16 cellular contexts compared by ENCODE assay signal in the genomic region with DNA sequence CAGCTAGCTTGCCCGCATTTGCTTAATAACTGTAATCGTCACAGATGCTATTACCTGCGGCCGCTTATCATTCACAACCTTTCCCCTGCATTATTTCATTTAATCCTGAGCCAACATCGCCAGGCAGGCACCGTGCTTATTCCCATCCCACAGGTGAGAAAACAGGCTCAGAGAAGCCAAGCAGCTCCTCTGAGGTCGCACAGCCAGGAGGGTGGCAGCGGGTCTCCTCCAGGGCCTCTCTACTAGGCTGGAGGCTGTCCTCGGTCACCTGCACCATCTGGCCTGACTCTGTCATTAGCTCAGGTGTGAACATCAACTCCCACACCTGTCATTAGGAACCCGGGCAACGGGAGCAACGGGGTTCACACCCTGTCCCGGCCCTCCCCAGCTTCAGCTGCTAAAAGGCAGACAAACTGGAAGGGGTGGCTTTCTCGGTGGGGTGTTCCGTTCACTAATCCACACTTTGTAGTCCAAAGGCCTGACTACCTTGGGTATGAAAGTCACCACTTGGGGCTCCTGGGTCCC. TPM values are rescaled to one million over a fixed set of nuclear protein-coding genes. Genes with fewer than 3 reads are reported as not detected.
"Had no signal": no experiment of that assay in that cellular context is flagged by ENCODE, and none has a peak within 500 bp of the region (broad histone marks: within the 10 kb centered on the region; RNA-seq: fewer than 3 reads in every experiment).

No MANE protein-coding gene starts in this region.

- H3K4me3 Mint-ChIP-seq: activated CD4-positive, alpha-beta memory T cell treated with anti-CD3 and anti-CD28 coated beads for 36 hours; activated T-helper 1 cell treated with anti-CD3 and anti-CD28 coated beads, Interleukin-12 subunit alpha, Interleukin-12 subunit beta, Interleukin-2, Interleukin-4 antibody, amounts not matched to agents 30 ng/mL and 10 ng/mL and 1 ng/mL, durations not matched to agents 14 hours and 24 hours and 36 hours; stimulated activated naive CD8-positive, alpha-beta T cell treated with anti-CD3 and anti-CD28 coated beads, Interleukin-15, Interleukin-2, amounts not matched to agents 100 ng/mL and 50 ng/mL, for 24 hours had no signal

- H3K27ac ChIP-seq: testis had no signal

- H3K9me3 ChIP-seq: testis had no signal

- H3K36me3 Mint-ChIP-seq: activated CD4-positive, alpha-beta memory T cell treated with anti-CD3 and anti-CD28 coated beads for 36 hours; activated naive CD4-positive, alpha-beta T cell treated with anti-CD3 and anti-CD28 coated beads, Interleukin-2, amount 50 U/mL, for 72 hours had no signal

- H3K27me3 ChIP-seq: testis had no signal

- ATAC-seq: activated naive CD4-positive, alpha-beta T cell treated with anti-CD3 and anti-CD28 coated beads, Interleukin-2, amount 50 U/mL, for 72 hours had no signal

- H3K27ac Mint-ChIP-seq: activated CD4-positive, alpha-beta memory T cell treated with anti-CD3 and anti-CD28 coated beads for 36 hours; activated naive CD4-positive, alpha-beta T cell treated with anti-CD3 and anti-CD28 coated beads, Interleukin-2, amount 50 U/mL, for 72 hours; activated T-helper 1 cell treated with anti-CD3 and anti-CD28 coated beads, Interleukin-12 subunit alpha, Interleukin-12 subunit beta, Interleukin-2, Interleukin-4 antibody, amounts not matched to agents 30 ng/mL and 10 ng/mL and 1 ng/mL, durations not matched to agents 14 hours and 24 hours and 36 hours; stimulated activated naive CD8-positive, alpha-beta T cell treated with anti-CD3 and anti-CD28 coated beads, Interleukin-15, Interleukin-2, amounts not matched to agents 100 ng/mL and 50 ng/mL, for 24 hours had no signal

- H3K4me3 ChIP-seq: testis had no signal

- H3K9me3 Mint-ChIP-seq: activated CD4-positive, alpha-beta memory T cell treated with anti-CD3 and anti-CD28 coated beads for 36 hours; activated naive CD4-positive, alpha-beta T cell treated with anti-CD3 and anti-CD28 coated beads, Interleukin-2, amount 50 U/mL, for 72 hours; stimulated activated naive CD8-positive, alpha-beta T cell treated with anti-CD3 and anti-CD28 coated beads, Interleukin-15, Interleukin-2, amounts not matched to agents 100 ng/mL and 50 ng/mL, for 24 hours had no signal

- FAIRE-seq: keratinocyte, TTC549 had no signal

- DNase-seq: activated CD4-positive, alpha-beta memory T cell treated with anti-CD3 and anti-CD28 coated beads for 36 hours; activated CD4-positive, alpha-beta T cell treated with anti-CD3 and anti-CD28 coated beads for 4 hours; activated gamma-delta T cell treated with Interleukin-2 at 50 U/mL for 16 hours; activated T-cell treated with anti-CD3 and anti-CD28 coated beads for 4 hours; dermis blood vessel endothelial cell; foreskin fibroblast; testis had no signal

RNA-seq across cellular contexts. Expression of gene PPL, which starts 3.0 kb away (rescaled TPM):
- total RNA-seq: activated naive CD4-positive, alpha-beta T cell treated with anti-CD3 and anti-CD28 coated beads, Interleukin-2, amount 50 U/mL, for 72 hours; activated T-helper 1 cell treated with anti-CD3 and anti-CD28 coated beads, Interleukin-12 subunit alpha, Interleukin-12 subunit beta, Interleukin-2, Interleukin-4 antibody, amounts not matched to agents 30 ng/mL and 10 ng/mL and 1 ng/mL, durations not matched to agents 14 hours and 24 hours and 36 hours; mononuclear cell; T-helper 2 cell treated with Interferon-gamma antibody and Interleukin-4, amounts not matched to agents 100 ng/mL and 5 ng/mL, for 36 hours had no signal

RNA-seq across cellular contexts. Expression of gene SEC14L5, which starts 24.2 kb away (rescaled TPM):
- total RNA-seq: activated T-helper 1 cell treated with anti-CD3 and anti-CD28 coated beads, Interleukin-12 subunit alpha, Interleukin-12 subunit beta, Interleukin-2, Interleukin-4 antibody, amounts not matched to agents 30 ng/mL and 10 ng/mL and 1 ng/mL, durations not matched to agents 14 hours and 24 hours and 36 hours; dermis blood vessel endothelial cell; glomerular endothelial cell; T-helper 2 cell treated with Interferon-gamma antibody and Interleukin-4, amounts not matched to agents 100 ng/mL and 5 ng/mL, for 36 hours; ureter had no signal
